ENCODE assay signal across 18 cellular contexts in the genomic region with DNA sequence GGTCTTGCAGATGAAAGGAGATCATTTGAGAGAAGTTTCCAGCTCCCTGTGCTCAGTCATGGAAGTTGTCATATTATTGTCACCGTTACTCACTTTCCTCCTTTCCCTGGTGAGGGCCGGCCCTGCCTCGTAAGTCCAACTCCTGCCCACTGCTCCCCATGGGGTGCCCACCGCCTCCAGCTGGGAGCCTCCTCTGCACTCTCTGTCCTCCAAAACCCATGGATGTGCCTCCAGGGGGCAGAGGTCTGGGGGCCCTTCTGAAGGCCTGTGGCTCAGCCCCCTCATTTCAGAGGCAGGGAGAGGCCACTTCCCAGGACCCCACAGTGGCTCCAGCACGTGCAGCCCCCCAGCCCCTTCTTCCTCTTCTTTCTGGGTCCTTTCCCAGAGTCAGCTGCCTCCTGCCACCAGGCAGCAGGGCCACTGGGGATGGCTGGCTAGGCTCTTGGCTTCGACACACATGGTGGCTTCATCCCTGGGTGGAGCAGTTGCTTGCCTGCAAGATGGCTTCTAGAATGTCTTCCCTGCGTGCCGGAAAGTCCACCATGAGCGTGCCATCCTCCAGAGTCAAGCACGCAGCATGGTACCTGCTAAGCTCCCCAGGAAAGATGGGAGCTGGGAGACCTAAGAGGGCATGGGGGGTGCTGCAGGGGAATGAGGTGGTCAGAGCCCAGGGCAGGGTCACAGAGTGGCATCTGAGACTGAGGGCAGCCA.
DNase-seq lines count a peak whose midpoint lies in the region; ATAC-seq and TF ChIP-seq lines count a peak whose summit lies in the region.
"Had no signal": no experiment of that assay in that cellular context is flagged by ENCODE, and none has a peak within 500 bp of the region (broad histone marks: within the 10 kb centered on the region; RNA-seq: fewer than 3 reads in every experiment).

No MANE protein-coding gene starts in this region.

- no peaks in the 10 kb centered on the region for H3K9me2 ChIP-seq in hepatocyte (replicated peaks; ENCODE audit: insufficient read depth)

- peaks cover 0 to 67% (median 0%) of the 10 kb centered on the region in 11 experiments; a peak in 7 of 22 replicates for H3K27me3 ChIP-seq in BLaER1 treated with 17β-estradiol and CSF1 and Interleukin-3, amounts not matched to agents 10 nM and 100 nM
- H3K27me3 ChIP-seq in tibial nerve = peaks cover 0 to 10% of the 10 kb centered on the region in 2 donors
- H3K27me3 ChIP-seq in hepatocyte = no peaks in the 10 kb centered on the region
- H3K27me3 ChIP-seq: ascending aorta, pancreas, sigmoid colon had no signal

- DNase-seq in GM12864 (ENCODE audit: low read depth) (no peak), T-helper 17 cell (no peak), immature natural killer cell (no peak), tibial nerve (ENCODE audit: low spot score in 2 of 2) (no peak), hepatocyte (ENCODE audit: low spot score) (no peak)
- DNase-seq: activated effector memory CD4-positive, alpha-beta T cell treated with Interleukin-2 at 50 U/mL for 16 hours; Calu3; Karpas-422; mammary epithelial cell; NCI-H1417 treated with DMSO at 0.1 percent for 48 hours; NCI-H2227 treated with DMSO at 0.1 percent for 48 hours; sigmoid colon; SW 1271 had no signal

- no peaks in the 10 kb centered on the region for H3K36me3 ChIP-seq in BLaER1 treated with 17β-estradiol and CSF1 and Interleukin-3, amounts not matched to agents 10 nM and 100 nM
- H3K36me3 ChIP-seq in tibial nerve = no peaks in the 10 kb centered on the region
- H3K36me3 ChIP-seq in hepatocyte (replicated peaks; ENCODE audit: insufficient read depth, low read depth) = no peaks in the 10 kb centered on the region
- H3K36me3 ChIP-seq: ascending aorta, pancreas, sigmoid colon had no signal

- TF ChIP-seq CTCF in GM12864 (IDR thresholded peaks at IDR 0.05; ENCODE audit: low read depth, low read length, missing control alignments) = peak; percentile 2
- TF ChIP-seq CTCF in tibial nerve (IDR thresholded peaks at IDR 0.05) = no peak
- no peak for TF ChIP-seq CTCF in hepatocyte (IDR thresholded peaks at IDR 0.05; ENCODE audit: poor library complexity)

- WGBS in tibial nerve, 2 donors = 69 to 80% methylated on average over 10 of the region's 10 CpGs
- WGBS in hepatocyte (ENCODE audit: low lambda C conversion rate, missing lambda C conversion rate) = 92% methylated on average over 10 of the region's 10 CpGs

- H3K9ac ChIP-seq in BLaER1 treated with 17β-estradiol and CSF1 and Interleukin-3, amounts not matched to agents 10 nM and 100 nM = 0 out of 22 replicates have a peak overlapping the region, but pooled peaks of 2 of the 11 experiments have one; percentile 9 to 18

- ATAC-seq in T-helper 17 cell = no peak
- ATAC-seq in GM21526 (IDR thresholded peaks at IDR 0.05; ENCODE audit: low FRiP score, unreplicated experiment) = no peak

- TF ChIP-seq EP300 in tibial nerve (IDR thresholded peaks at IDR 0.05) = no peak

- H3K4me3 ChIP-seq in BLaER1 treated with 17β-estradiol and CSF1 and Interleukin-3, amounts not matched to agents 10 nM and 100 nM = 0 out of 20 replicates have a peak overlapping the region, but pooled peaks of 1 of the 10 experiments have one; percentile 8
- H3K4me3 ChIP-seq in GM12864 (ENCODE audit: low read depth, low read length) (no peak overlapping the region), tibial nerve (no peak overlapping the region), hepatocyte (no peak overlapping the region)
- H3K4me3 ChIP-seq: ascending aorta, pancreas, sigmoid colon had no signal

- H3K4me1 Mint-ChIP-seq in T-helper 17 cell = peaks cover 62% of the 10 kb centered on the region
- peaks cover 34 to 69% of the 10 kb centered on the region in 2 donors for H3K4me1 Mint-ChIP-seq in immature natural killer cell

- TF ChIP-seq POLR2A in tibial nerve (IDR thresholded peaks at IDR 0.05) = no peak

- H3K79me2 ChIP-seq in hepatocyte = no peaks in the 10 kb centered on the region

- H3K4me3 Mint-ChIP-seq in T-helper 17 cell (peak overlapping the region; percentile 19), immature natural killer cell (peak overlapping the region; percentile 46 to 94 (median 81))

- peak overlapping the region; percentile 98 for H3K27ac Mint-ChIP-seq in T-helper 17 cell
- H3K27ac Mint-ChIP-seq in immature natural killer cell = peak overlapping the region in 4 of 6 donors; percentile 40 to 90 (median 68)

- H2AFZ ChIP-seq in hepatocyte = no peak overlapping the region

- H3K27ac ChIP-seq in BLaER1 treated with 17β-estradiol and CSF1 and Interleukin-3, amounts not matched to agents 10 nM and 100 nM = 0 out of 22 replicates have a peak overlapping the region, but pooled peaks of 1 of the 11 experiments have one; percentile 36
- H3K27ac ChIP-seq in tibial nerve = no peak overlapping the region
- H3K27ac ChIP-seq in hepatocyte = no peak overlapping the region
- H3K27ac ChIP-seq: ascending aorta, pancreas, RWPE1 had no signal

- no peaks in the 10 kb centered on the region for H3K9me3 Mint-ChIP-seq in immature natural killer cell

- H3K27me3 Mint-ChIP-seq in T-helper 17 cell = no peaks in the 10 kb centered on the region
- peaks cover 9 to 21% (median 21%) of the 10 kb centered on the region in 3 donors for H3K27me3 Mint-ChIP-seq in immature natural killer cell (ENCODE audit: low read depth in 3 of 3)

- H3K4me2 ChIP-seq in BLaER1 treated with 17β-estradiol and CSF1 and Interleukin-3, amounts not matched to agents 10 nM and 100 nM = peak overlapping the region; percentile 64 to 99 (median 74)
- H3K4me2 ChIP-seq in hepatocyte = no peak overlapping the region

- H3K36me3 Mint-ChIP-seq in T-helper 17 cell (ENCODE audit: low read depth) (no peaks in the 10 kb centered on the region), immature natural killer cell (no peaks in the 10 kb centered on the region)

- no peaks in the 10 kb centered on the region for H3K9me3 ChIP-seq in BLaER1 treated with 17β-estradiol and CSF1 and Interleukin-3, amounts not matched to agents 10 nM and 100 nM (replicated peaks in 1 of 11)
- H3K9me3 ChIP-seq in T-helper 17 cell (ENCODE audit: control insufficient read depth, low read length, poor library complexity, severe bottlenecking) = no peaks in the 10 kb centered on the region
- no peaks in the 10 kb centered on the region for H3K9me3 ChIP-seq in tibial nerve
- H3K9me3 ChIP-seq in hepatocyte (ENCODE audit: low read depth) = no peaks in the 10 kb centered on the region
- H3K9me3 ChIP-seq: ascending aorta, pancreas, sigmoid colon had no signal

- H3K4me1 ChIP-seq in BLaER1 treated with 17β-estradiol and CSF1 and Interleukin-3, amounts not matched to agents 10 nM and 100 nM = peaks cover 80 to 95% (median 85%) of the 10 kb centered on the region in 10 experiments
- peaks cover 0 to 24% (median under 1%) of the 10 kb centered on the region in 4 donors for H3K4me1 ChIP-seq in tibial nerve
- H3K4me1 ChIP-seq in hepatocyte (ENCODE audit: insufficient read depth) = no peaks in the 10 kb centered on the region
- H3K4me1 ChIP-seq: ascending aorta, pancreas had no signal

- H4K20me1 ChIP-seq in BLaER1 treated with 17β-estradiol and CSF1 and Interleukin-3, amounts not matched to agents 10 nM and 100 nM = peaks cover 0 to 37% (median 0%) of the 10 kb centered on the region in 11 experiments; a peak in 4 of 22 replicates
- H4K20me1 ChIP-seq in hepatocyte (ENCODE audit: insufficient read depth, poor library complexity, severe bottlenecking) = no peaks in the 10 kb centered on the region
